In genomic region chr6:37222125-37222967, GRCh38 we compare ENCODE assay signal across 8 cellular contexts. TPM values are rescaled to one million over a fixed set of nuclear protein-coding genes. Genes with fewer than 3 reads are reported as not detected.
DNase-seq lines count a peak whose midpoint lies in the region; FAIRE-seq and TF ChIP-seq lines count a peak whose summit lies in the region.

No MANE protein-coding gene starts in this region.

- CTCF ChIA-PET in RWPE1 (lab: Yijun Ruan, JAX) = interaction anchor here (0.7 kb wide), 1 partner anchor 204 kb away, joined by 3 read pairs; no protein-coding TSS in a partner anchor

- FAIRE-seq in frontal cortex (lab: Jason Lieb, UNC) = no peak

- H2AFZ ChIP-seq in neuron (ENCODE audit: low read depth, low read length) = peak overlapping the region; percentile 60

- peak; percentile 93 for DNase-seq in EH (ENCODE audit: low read depth)
- DNase-seq in GOT3 (lab: John Stamatoyannopoulos, UW) = peak; percentile 46
- DNase-seq in Kasumi-1 (lab: John Stamatoyannopoulos, UW) = peak; percentile 88 to 91
- DNase-seq in RWPE1 (ENCODE audit: low spot score) = peak; percentile 84
- peak; percentile 86 for DNase-seq in activated effector memory CD4-positive, alpha-beta T cell treated with anti-CD3 and anti-CD28 coated beads, Interleukin-2, amount 50 U/mL, for 16 hours
- peak; percentile 22 to 58 for DNase-seq in frontal cortex (ENCODE audit: low spot score in 2 of 2)

- H3K4me1 ChIP-seq in neuron (ENCODE audit: insufficient read depth, low read length) = no peaks in the 10 kb centered on the region
- H3K4me1 ChIP-seq in thymus (ENCODE audit: control insufficient read depth, insufficient read depth, low read length) = no peaks in the 10 kb centered on the region

- H3K36me3 ChIP-seq in neuron (ENCODE audit: insufficient read depth, low read length) (no peaks in the 10 kb centered on the region), thymus (ENCODE audit: control insufficient read depth, insufficient read depth) (no peaks in the 10 kb centered on the region)

- no peak for TF ChIP-seq CTCF in RWPE1 (conservative IDR thresholded peaks at IDR 0.05; ENCODE audit: low read depth)

- H3K4me3 ChIP-seq in neuron (ENCODE audit: low read length) = peak overlapping the region; percentile 40
- peak overlapping the region; percentile 64 for H3K4me3 ChIP-seq in thymus (ENCODE audit: low read length)

- H3K9me3 ChIP-seq in neuron (ENCODE audit: low read length) = no peaks in the 10 kb centered on the region
- H3K9me3 ChIP-seq in thymus (ENCODE audit: control insufficient read depth) = no peaks in the 10 kb centered on the region

- H3K27ac ChIP-seq in RWPE1 = peak overlapping the region; percentile 77
- no peak overlapping the region for H3K27ac ChIP-seq in thymus (ENCODE audit: low read depth)

- POLR2A ChIA-PET in RWPE1 (lab: Yijun Ruan, JAX; ENCODE audit: low non-redundant PET) = interaction anchor here (0.5 kb wide), 1 partner anchor 40 kb away, joined by 3 read pairs; no protein-coding TSS in a partner anchor

- H3K27me3 ChIP-seq in neuron (ENCODE audit: insufficient read depth, low read length) (no peaks in the 10 kb centered on the region), thymus (ENCODE audit: control insufficient read depth, insufficient read depth) (no peaks in the 10 kb centered on the region)

- 2% methylated on average over 39 of the region's 39 CpGs for WGBS in thymus

RNA-seq across cellular contexts. Expression of gene TBC1D22B, which starts 35.2 kb away (rescaled TPM):
- total RNA-seq in frontal cortex = 8.2 TPM
- polyA plus RNA-seq in thymus = 8.8 TPM

RNA-seq across cellular contexts. Expression of gene TMEM217, which starts 35.6 kb away (rescaled TPM):
- total RNA-seq in frontal cortex = 1.2 TPM
- polyA plus RNA-seq in thymus = 4.0 TPM

RNA-seq across cellular contexts. Expression of gene PIM1, which starts 52.4 kb away (rescaled TPM):
- 20.4 TPM for total RNA-seq in frontal cortex
- 31.7 TPM for polyA plus RNA-seq in thymus

Comparison
In these comparisons a context has a peak if more than half of its experiments do, and no peak if none do; other contexts are left out.
1. DNase-seq: peak in every context shown above with its lines; median percentile 93 in EH; 90 in Kasumi-1; 86 in activated effector memory CD4-positive, alpha-beta T cell treated with anti-CD3 and anti-CD28 coated beads, Interleukin-2, amount 50 U/mL, for 16 hours; 84 in RWPE1; 46 in GOT3; 40 in frontal cortex.